ENCODE assay signal across 22 cellular contexts in the genomic region with DNA sequence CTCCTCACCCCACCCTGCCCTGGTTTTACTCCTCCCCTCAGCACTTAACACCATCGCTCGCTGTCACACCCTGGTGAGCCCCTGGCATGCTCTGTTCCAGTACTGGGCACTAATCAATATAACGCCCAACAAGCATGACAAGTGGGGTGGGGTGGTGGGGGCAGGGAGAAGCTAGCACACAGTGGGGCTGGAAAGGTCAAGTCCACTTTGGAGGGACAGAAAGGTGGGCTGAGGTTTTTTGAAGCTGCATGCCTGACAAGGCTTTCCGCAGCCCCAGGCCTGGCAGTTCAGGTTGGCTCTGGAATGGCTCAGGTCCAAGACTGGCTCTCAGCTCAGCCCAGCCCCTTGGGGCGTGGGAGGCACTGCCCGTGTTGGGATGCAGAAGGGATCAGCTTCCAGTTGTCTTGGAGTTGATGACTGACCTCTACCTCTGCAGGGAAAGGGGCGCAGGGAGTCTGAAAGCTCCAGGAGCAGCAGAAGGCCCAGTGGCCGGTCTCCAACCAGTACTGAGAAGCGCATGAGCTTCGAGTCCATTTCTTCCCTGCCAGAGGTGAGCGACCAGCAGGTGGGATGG.
"Had no signal": no experiment of that assay in that cellular context is flagged by ENCODE, and none has a peak within 500 bp of the region (broad histone marks: within the 10 kb centered on the region; RNA-seq: fewer than 3 reads in every experiment).

No MANE protein-coding gene starts in this region.

- H3K27ac ChIP-seq: left lung had no signal

- H3K27ac Mint-ChIP-seq: activated B cell treated with CpG ODN at 0.5 μM for 24 hours; activated CD8-positive, alpha-beta T cell treated with anti-CD3 and anti-CD28 coated beads for 36 hours; activated naive CD4-positive, alpha-beta T cell treated with anti-CD3 and anti-CD28 coated beads, Interleukin-2, amount 50 U/mL, for 72 hours; natural killer cell treated with Interleukin-12 subunit alpha and Interleukin-12 subunit beta and Interleukin-15 and Interleukin-18, amount 100 ng/mL, for 72 hours; stimulated activated naive CD8-positive, alpha-beta T cell treated with anti-CD3 and anti-CD28 coated beads, Interleukin-15, Interleukin-2, amounts not matched to agents 100 ng/mL and 50 ng/mL, for 24 hours; T-cell had no signal

- H3K27me3 ChIP-seq: left lung, neutrophil, tibial nerve had no signal

- FAIRE-seq: endothelial cell of umbilical vein had no signal

- H3K4me3 Mint-ChIP-seq: activated B cell treated with CpG ODN at 0.5 μM for 24 hours; activated CD8-positive, alpha-beta T cell treated with anti-CD3 and anti-CD28 coated beads for 36 hours; immature natural killer cell; natural killer cell treated with Interleukin-12 subunit alpha and Interleukin-12 subunit beta and Interleukin-15 and Interleukin-18, amount 100 ng/mL, for 72 hours; stimulated activated naive CD8-positive, alpha-beta T cell treated with anti-CD3 and anti-CD28 coated beads, Interleukin-15, Interleukin-2, amounts not matched to agents 100 ng/mL and 50 ng/mL, for 24 hours; T-cell had no signal

- ATAC-seq: activated CD8-positive, alpha-beta T cell treated with anti-CD3 and anti-CD28 coated beads for 36 hours; activated naive CD4-positive, alpha-beta T cell treated with anti-CD3 and anti-CD28 coated beads, Interleukin-2, amount 50 U/mL, for 72 hours; left lung; mucosa of descending colon; natural killer cell treated with Interleukin-12 subunit alpha and Interleukin-12 subunit beta and Interleukin-15 and Interleukin-18, amount 100 ng/mL, for 72 hours; sciatic nerve; T-cell had no signal

- H3K4me1 ChIP-seq: left lung had no signal

- H3K27me3 Mint-ChIP-seq: activated CD8-positive, alpha-beta T cell treated with anti-CD3 and anti-CD28 coated beads for 36 hours; natural killer cell treated with Interleukin-12 subunit alpha and Interleukin-12 subunit beta and Interleukin-15 and Interleukin-18, amount 100 ng/mL, for 72 hours; stimulated activated naive CD8-positive, alpha-beta T cell treated with anti-CD3 and anti-CD28 coated beads, Interleukin-15, Interleukin-2, amounts not matched to agents 100 ng/mL and 50 ng/mL, for 24 hours; T-cell had no signal

- H3K4me3 ChIP-seq: left lung, lung, mucosa of descending colon, skin epidermis, tibial nerve had no signal

- DNase-seq: activated B cell treated with CpG ODN at 0.5 μM for 24 hours; activated CD4-positive, alpha-beta T cell treated with anti-CD3 and anti-CD28 coated beads, Interleukin-2, amount 50 U/mL, for 1 hour; activated CD8-positive, alpha-beta T cell treated with anti-CD3 and anti-CD28 coated beads for 36 hours; activated naive CD4-positive, alpha-beta T cell; activated T-cell treated with anti-CD3 and anti-CD28 coated beads, Interleukin-2, amount 50 U/mL, for 48 hours; cortex of kidney; immature natural killer cell; left lung; mesendoderm; stimulated activated CD4-positive, alpha-beta T cell treated with anti-CD3 and anti-CD28 coated beads, Interleukin-12 subunit alpha, Interleukin-12 subunit beta, amount 100 ng/mL, for 4 hours; stimulated activated CD4-positive, alpha-beta T cell treated with anti-CD3 and anti-CD28 coated beads, Interleukin-4, amount 100 ng/mL, for 1 hour; T-cell had no signal

- H3K9me3 ChIP-seq: left lung, mucosa of descending colon, neutrophil, tibial nerve had no signal

- H3K36me3 Mint-ChIP-seq: activated naive CD4-positive, alpha-beta T cell treated with anti-CD3 and anti-CD28 coated beads, Interleukin-2, amount 50 U/mL, for 72 hours had no signal

- H3K4me1 Mint-ChIP-seq: activated B cell treated with CpG ODN at 0.5 μM for 24 hours had no signal

- H3K9me3 Mint-ChIP-seq: activated B cell treated with CpG ODN at 0.5 μM for 24 hours; activated CD8-positive, alpha-beta T cell treated with anti-CD3 and anti-CD28 coated beads for 36 hours; activated naive CD4-positive, alpha-beta T cell treated with anti-CD3 and anti-CD28 coated beads, Interleukin-2, amount 50 U/mL, for 72 hours; immature natural killer cell; natural killer cell treated with Interleukin-12 subunit alpha and Interleukin-12 subunit beta and Interleukin-15 and Interleukin-18, amount 100 ng/mL, for 72 hours; stimulated activated naive CD8-positive, alpha-beta T cell treated with anti-CD3 and anti-CD28 coated beads, Interleukin-15, Interleukin-2, amounts not matched to agents 100 ng/mL and 50 ng/mL, for 24 hours; T-cell had no signal
